1 cellular context compared by ENCODE assay signal in the genomic region with DNA sequence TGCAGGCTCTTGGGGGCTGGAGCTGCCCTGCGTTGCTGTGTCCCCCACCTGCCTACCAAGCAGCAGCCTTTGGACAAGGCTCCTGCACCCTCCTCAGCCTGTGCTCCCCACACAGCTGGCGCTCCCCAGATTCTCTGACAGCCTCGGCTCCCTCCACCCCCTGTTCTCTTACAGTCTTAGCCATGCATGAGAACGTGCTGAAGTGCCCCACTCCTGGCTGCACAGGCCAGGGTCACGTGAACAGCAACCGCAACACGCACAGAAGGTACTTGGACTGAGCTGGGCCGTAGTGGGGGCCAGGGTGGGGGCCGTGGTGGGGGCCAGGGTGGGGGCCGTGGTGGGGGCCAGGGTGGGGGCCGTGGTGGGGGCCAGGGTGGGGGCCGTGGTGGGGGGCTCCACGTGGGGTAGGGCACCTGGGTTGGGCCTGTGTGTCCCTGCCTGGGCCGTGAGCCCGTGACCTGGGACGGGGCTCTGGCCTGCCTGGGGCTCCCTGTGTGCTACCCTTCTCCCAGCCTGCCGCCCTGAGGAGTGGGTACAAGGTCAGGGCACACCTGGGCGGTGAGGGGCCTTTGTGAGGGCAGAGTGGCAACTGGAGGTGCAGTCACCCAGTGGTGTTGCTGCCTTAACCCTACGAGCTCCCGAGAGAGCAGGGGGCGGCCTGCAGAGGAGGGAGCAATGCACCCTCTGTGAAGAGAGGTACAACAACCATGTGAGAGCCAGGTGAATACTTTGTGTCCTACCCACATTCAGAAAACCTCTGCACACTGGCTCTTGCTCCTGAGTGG.
TF ChIP-seq lines count a peak whose summit lies in the region.

No MANE protein-coding gene starts in this region.

TF ChIP-seq in SK-N-SH, 30 proteins besides CTCF, POLR2A, EP300 and RAD21 (continued from another document):
- TF ChIP-seq, protein P1, sequence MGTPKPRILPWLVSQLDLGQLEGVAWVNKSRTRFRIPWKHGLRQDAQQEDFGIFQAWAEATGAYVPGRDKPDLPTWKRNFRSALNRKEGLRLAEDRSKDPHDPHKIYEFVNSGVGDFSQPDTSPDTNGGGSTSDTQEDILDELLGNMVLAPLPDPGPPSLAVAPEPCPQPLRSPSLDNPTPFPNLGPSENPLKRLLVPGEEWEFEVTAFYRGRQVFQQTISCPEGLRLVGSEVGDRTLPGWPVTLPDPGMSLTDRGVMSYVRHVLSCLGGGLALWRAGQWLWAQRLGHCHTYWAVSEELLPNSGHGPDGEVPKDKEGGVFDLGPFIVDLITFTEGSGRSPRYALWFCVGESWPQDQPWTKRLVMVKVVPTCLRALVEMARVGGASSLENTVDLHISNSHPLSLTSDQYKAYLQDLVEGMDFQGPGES (IDR thresholded peaks at IDR 0.05; ENCODE audit: low read depth, low read length), result no peak
- TF ChIP-seq FOXJ3 (CRISPR knock-in tag; IDR thresholded peaks at IDR 0.05) (no peak), YY1 (IDR thresholded peaks at IDR 0.05; ENCODE audit: low read depth) (no peak)
